In genomic region chr3:106265704-106266103, GRCh38 we compare ENCODE assay signal across 30 cellular contexts.
"Had no signal": no experiment of that assay in that cellular context is flagged by ENCODE, and none has a peak within 500 bp of the region (broad histone marks: within the 10 kb centered on the region; RNA-seq: fewer than 3 reads in every experiment).

No MANE protein-coding gene starts in this region.

- H3K4me3 Mint-ChIP-seq: activated CD4-positive, alpha-beta memory T cell treated with anti-CD3 and anti-CD28 coated beads, Interleukin-2, amount 10 ng/mL, durations not matched to agents 7 days and 5 days; activated CD4-positive, alpha-beta T cell treated with anti-CD3 and anti-CD28 coated beads for 36 hours; activated CD4-positive, alpha-beta T cell treated with anti-CD3 and anti-CD28 coated beads, Interleukin-2, amount 10 ng/mL, durations not matched to agents 7 days and 5 days; activated naive CD4-positive, alpha-beta T cell treated with anti-CD3 and anti-CD28 coated beads, Interleukin-2, amount 10 ng/mL, durations not matched to agents 7 days and 5 days; activated naive CD8-positive, alpha-beta T cell treated with anti-CD3 and anti-CD28 coated beads, Interleukin-2, amount 10 ng/mL, durations not matched to agents 7 days and 5 days; activated T-cell treated with anti-CD3 and anti-CD28 coated beads, Interleukin-2, amount 50 U/mL, for 24 hours; activated T-cell treated with anti-CD3 and anti-CD28 coated beads, Interleukin-2, amount 50 U/mL, for 72 hours; brain had no signal

- H3K4me1 Mint-ChIP-seq: activated CD4-positive, alpha-beta T cell treated with anti-CD3 and anti-CD28 coated beads, Interleukin-2, amount 10 ng/mL, durations not matched to agents 7 days and 5 days; activated naive CD8-positive, alpha-beta T cell treated with anti-CD3 and anti-CD28 coated beads, Interleukin-2, amount 10 ng/mL, durations not matched to agents 7 days and 5 days had no signal

- H3K27me3 ChIP-seq: ascending aorta, breast epithelium, cardiac muscle cell, colonic mucosa, esophagus squamous epithelium, gastroesophageal sphincter, heart right ventricle, hepatocyte had no signal

- H3K4me2 ChIP-seq: hepatocyte had no signal

- DNase-seq: activated CD4-positive, alpha-beta memory T cell treated with anti-CD3 and anti-CD28 coated beads, Interleukin-2, amount 10 ng/mL, durations not matched to agents 7 days and 5 days; activated CD4-positive, alpha-beta T cell treated with anti-CD3 and anti-CD28 coated beads for 36 hours; activated CD4-positive, alpha-beta T cell treated with anti-CD3 and anti-CD28 coated beads, Interleukin-2, amount 10 ng/mL, durations not matched to agents 7 days and 5 days; activated CD4-positive, alpha-beta T cell treated with anti-CD3 and anti-CD28 coated beads, Interleukin-2, amount 50 U/mL, for 4 hours; activated CD4-positive, CD25-positive, alpha-beta regulatory T cell; activated CD4-positive, CD25-positive, alpha-beta regulatory T cell treated with anti-CD3 and anti-CD28 coated beads, Interleukin-2, amount 50 U/mL, for 72 hours; activated CD8-positive, alpha-beta memory T cell treated with anti-CD3 and anti-CD28 coated beads, Interleukin-2, amount 50 U/mL, for 48 hours; activated gamma-delta T cell; activated naive CD4-positive, alpha-beta T cell; activated naive CD4-positive, alpha-beta T cell treated with anti-CD3 and anti-CD28 coated beads, Interleukin-2, amount 10 ng/mL, durations not matched to agents 7 days and 5 days; activated naive CD8-positive, alpha-beta T cell treated with anti-CD3 and anti-CD28 coated beads, Interleukin-2, amount 10 ng/mL, durations not matched to agents 7 days and 5 days; activated T-cell treated with anti-CD3 and anti-CD28 coated beads for 4 hours; activated T-cell treated with anti-CD3 and anti-CD28 coated beads, Interleukin-2, amount 50 U/mL, for 24 hours; activated T-cell treated with anti-CD3 and anti-CD28 coated beads, Interleukin-2, amount 50 U/mL, for 72 hours; central memory CD4-positive, alpha-beta T cell; cerebellar nuclear complex; colonic mucosa; effector CD8-positive, alpha-beta T cell; esophagus squamous epithelium; foreskin melanocyte; heart right ventricle; T1000 had no signal

- H3K4me1 ChIP-seq: ascending aorta, breast epithelium, colonic mucosa, esophagus squamous epithelium, gastroesophageal sphincter, heart right ventricle had no signal

- H2AFZ ChIP-seq: hepatocyte had no signal

- H3K27ac ChIP-seq: ascending aorta, breast epithelium, cardiac muscle cell, colonic mucosa, epithelial cell of prostate, esophagus squamous epithelium, gastroesophageal sphincter, heart right ventricle, hepatocyte had no signal

- H3K4me3 ChIP-seq: ascending aorta, breast epithelium, cardiac muscle cell, colonic mucosa, esophagus squamous epithelium, gastroesophageal sphincter, heart right ventricle, hepatocyte had no signal

- ATAC-seq: activated CD4-positive, alpha-beta T cell treated with anti-CD3 and anti-CD28 coated beads for 36 hours; activated naive CD4-positive, alpha-beta T cell treated with anti-CD3 and anti-CD28 coated beads, Interleukin-2, amount 50 U/mL, for 72 hours; activated T-cell treated with anti-CD3 and anti-CD28 coated beads, Interleukin-2, amount 50 U/mL, for 72 hours; gastroesophageal sphincter; heart right ventricle had no signal

- H3K9me3 ChIP-seq: ascending aorta, breast epithelium, colonic mucosa, esophagus squamous epithelium, gastroesophageal sphincter had no signal

- H3K36me3 Mint-ChIP-seq: activated naive CD4-positive, alpha-beta T cell treated with anti-CD3 and anti-CD28 coated beads, Interleukin-2, amount 10 ng/mL, durations not matched to agents 7 days and 5 days; activated naive CD8-positive, alpha-beta T cell treated with anti-CD3 and anti-CD28 coated beads, Interleukin-2, amount 10 ng/mL, durations not matched to agents 7 days and 5 days; brain had no signal

- H3K27me3 Mint-ChIP-seq: activated CD4-positive, alpha-beta memory T cell treated with anti-CD3 and anti-CD28 coated beads, Interleukin-2, amount 10 ng/mL, durations not matched to agents 7 days and 5 days; activated CD4-positive, alpha-beta T cell treated with anti-CD3 and anti-CD28 coated beads, Interleukin-2, amount 10 ng/mL, durations not matched to agents 7 days and 5 days; activated naive CD4-positive, alpha-beta T cell treated with anti-CD3 and anti-CD28 coated beads, Interleukin-2, amount 10 ng/mL, durations not matched to agents 7 days and 5 days; activated naive CD8-positive, alpha-beta T cell treated with anti-CD3 and anti-CD28 coated beads, Interleukin-2, amount 10 ng/mL, durations not matched to agents 7 days and 5 days; activated T-cell treated with anti-CD3 and anti-CD28 coated beads, Interleukin-2, amount 50 U/mL, for 24 hours; brain had no signal

- H3K27ac Mint-ChIP-seq: activated CD4-positive, alpha-beta memory T cell treated with anti-CD3 and anti-CD28 coated beads, Interleukin-2, amount 10 ng/mL, durations not matched to agents 7 days and 5 days; activated CD4-positive, alpha-beta T cell treated with anti-CD3 and anti-CD28 coated beads for 36 hours; activated CD4-positive, alpha-beta T cell treated with anti-CD3 and anti-CD28 coated beads, Interleukin-2, amount 10 ng/mL, durations not matched to agents 7 days and 5 days; activated naive CD4-positive, alpha-beta T cell treated with anti-CD3 and anti-CD28 coated beads, Interleukin-2, amount 10 ng/mL, durations not matched to agents 7 days and 5 days; activated naive CD4-positive, alpha-beta T cell treated with anti-CD3 and anti-CD28 coated beads, Interleukin-2, amount 50 U/mL, for 72 hours; activated naive CD8-positive, alpha-beta T cell treated with anti-CD3 and anti-CD28 coated beads, Interleukin-2, amount 10 ng/mL, durations not matched to agents 7 days and 5 days; activated T-cell treated with anti-CD3 and anti-CD28 coated beads, Interleukin-2, amount 50 U/mL, for 24 hours; activated T-cell treated with anti-CD3 and anti-CD28 coated beads, Interleukin-2, amount 50 U/mL, for 72 hours had no signal

- H3K9me3 Mint-ChIP-seq: activated naive CD4-positive, alpha-beta T cell treated with anti-CD3 and anti-CD28 coated beads, Interleukin-2, amount 10 ng/mL, durations not matched to agents 7 days and 5 days; activated T-cell treated with anti-CD3 and anti-CD28 coated beads, Interleukin-2, amount 50 U/mL, for 24 hours; activated T-cell treated with anti-CD3 and anti-CD28 coated beads, Interleukin-2, amount 50 U/mL, for 72 hours; brain had no signal

- H3K79me2 ChIP-seq: hepatocyte had no signal

- H3K36me3 ChIP-seq: ascending aorta, breast epithelium, cardiac muscle cell, colonic mucosa, esophagus squamous epithelium, gastroesophageal sphincter, heart right ventricle had no signal
